12 cellular contexts compared by ENCODE assay signal in the genomic region with DNA sequence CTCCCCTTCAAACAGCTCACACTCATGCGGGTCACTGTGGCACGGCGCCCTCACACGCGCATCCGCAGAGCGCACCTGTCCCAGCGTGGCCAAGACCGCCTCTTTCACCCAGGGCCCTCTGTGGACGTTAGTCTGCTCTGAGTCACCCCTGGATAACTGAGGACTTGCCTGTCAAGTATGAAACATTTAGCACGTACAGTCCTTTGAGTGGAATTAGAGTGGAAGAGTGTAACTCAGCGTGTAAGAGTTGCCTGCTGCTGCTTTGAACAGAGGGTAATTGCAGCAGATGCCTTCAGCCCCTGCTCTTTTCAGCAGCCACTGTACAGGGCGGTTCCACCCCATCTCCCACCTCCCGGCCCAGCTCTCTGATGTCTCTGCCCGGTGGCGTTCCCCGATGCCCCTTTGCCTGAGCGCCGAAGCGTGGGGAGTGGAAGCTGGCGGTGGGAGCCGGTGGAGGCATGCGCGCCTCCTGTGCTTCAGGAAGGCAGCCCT. TPM values are rescaled to one million over a fixed set of nuclear protein-coding genes. Genes with fewer than 3 reads are reported as not detected.
DNase-seq lines count a peak whose midpoint lies in the region; ATAC-seq, FAIRE-seq and TF ChIP-seq lines count a peak whose summit lies in the region.
"Had no signal": no experiment of that assay in that cellular context is flagged by ENCODE, and none has a peak within 500 bp of the region (broad histone marks: within the 10 kb centered on the region; RNA-seq: fewer than 3 reads in every experiment).

No MANE protein-coding gene starts in this region.

- no peak overlapping the region for H3K27ac ChIP-seq in CD8-positive, alpha-beta T cell (ENCODE audit: low read depth, low read length)
- H3K27ac ChIP-seq in mesenchymal stem cell (ENCODE audit: low read length, poor library complexity, severe bottlenecking), result no peak overlapping the region
- no peak overlapping the region for H3K27ac ChIP-seq in testis

- H3K4me3 Mint-ChIP-seq in CD8-positive, alpha-beta T cell, result no peak overlapping the region

- in situ Hi-C loops in astrocyte of the spinal cord (cut with HindIII; ENCODE audit: low sequenced_read_pairs), result no loop called here

- H3K27me3 Mint-ChIP-seq in CD8-positive, alpha-beta T cell (ENCODE audit: low read depth), result peaks cover 16% of the 10 kb centered on the region

- no peak overlapping the region for H2AK5ac ChIP-seq in mesenchymal stem cell (ENCODE audit: low read length, severe bottlenecking)

- H3K27ac Mint-ChIP-seq in CD8-positive, alpha-beta T cell, result no peak overlapping the region

- peaks cover 2% of the 10 kb centered on the region for H3K27me3 ChIP-seq in CD8-positive, alpha-beta T cell (ENCODE audit: insufficient read depth, low read length)
- H3K27me3 ChIP-seq in mesenchymal stem cell (ENCODE audit: control insufficient read depth in 1 of 2, insufficient read depth in 1 of 2, low read length in 2 of 2) (peaks cover 7 to 15% of the 10 kb centered on the region in 2 experiments), testis (no peaks in the 10 kb centered on the region)

- intact Hi-C loops in CD8-positive, alpha-beta T cell (cut with DNase I, micrococcal nuclease), result no loop called here
- intact Hi-C loops in testis (cut with DNase I; ENCODE audit: low total_unique reads), result no loop called here

- TF ChIP-seq CTCF in CD8-positive, alpha-beta T cell (IDR thresholded peaks at IDR 0.05), result no peak
- TF ChIP-seq CTCF in astrocyte of the spinal cord (IDR thresholded peaks at IDR 0.05; ENCODE audit: low read depth, low read length), result no peak
- TF ChIP-seq CTCF in testis (IDR thresholded peaks at IDR 0.05), result no peak

- FAIRE-seq in HTR-8/SVneo (lab: Jason Lieb, UNC), result no peak
- FAIRE-seq: G401.6 had no signal

- H3K36me3 Mint-ChIP-seq in CD8-positive, alpha-beta T cell, result no peaks in the 10 kb centered on the region

- no peak overlapping the region for H3K14ac ChIP-seq in mesenchymal stem cell (ENCODE audit: low read length in 2 of 2)

- peak; percentile 18 for ATAC-seq in CD8-positive, alpha-beta T cell
- ATAC-seq: left colon had no signal

- no peak overlapping the region for H3K4me3 ChIP-seq in CD8-positive, alpha-beta T cell (ENCODE audit: low read depth, low read length)
- no peak overlapping the region for H3K4me3 ChIP-seq in astrocyte of the spinal cord (ENCODE audit: low read depth, low read length)
- H3K4me3 ChIP-seq in mesenchymal stem cell (ENCODE audit: insufficient read depth in 1 of 2, low read depth in 1 of 2, low read length in 2 of 2), result no peak overlapping the region
- no peak overlapping the region for H3K4me3 ChIP-seq in testis

- no peaks in the 10 kb centered on the region for H3K36me3 ChIP-seq in CD8-positive, alpha-beta T cell (ENCODE audit: insufficient read depth, low read length)
- peaks cover 0 to 4% of the 10 kb centered on the region in 2 experiments for H3K36me3 ChIP-seq in mesenchymal stem cell (ENCODE audit: control insufficient read depth in 1 of 2, insufficient read depth in 2 of 2, low read depth in 1 of 2, low read length in 2 of 2)
- no peaks in the 10 kb centered on the region for H3K36me3 ChIP-seq in testis (ENCODE audit: low read depth, missing control alignments)

- no peak overlapping the region for H2BK5ac ChIP-seq in mesenchymal stem cell (ENCODE audit: low read depth, low read length, poor library complexity, severe bottlenecking)

- H3K9ac ChIP-seq in mesenchymal stem cell (ENCODE audit: low read length), result no peak overlapping the region

- no peak overlapping the region for H2BK120ac ChIP-seq in mesenchymal stem cell (ENCODE audit: low read depth, low read length)

- H3K4ac ChIP-seq in mesenchymal stem cell (ENCODE audit: low read depth in 1 of 2, low read length in 2 of 2), result no peak overlapping the region

- 75% methylated on average over 24 of the region's 24 CpGs for WGBS in mesenchymal stem cell
- 51 to 54% methylated on average over 17 to 24 of the region's 24 CpGs for WGBS in testis, 2 donors

- H4K8ac ChIP-seq in mesenchymal stem cell (ENCODE audit: low read length), result no peak overlapping the region

- no peak overlapping the region for H3K4me2 ChIP-seq in mesenchymal stem cell (ENCODE audit: low read length, poor library complexity, severe bottlenecking)

- no peak overlapping the region for H3K23ac ChIP-seq in mesenchymal stem cell (ENCODE audit: low read length in 2 of 2)

- no peak overlapping the region for H4K91ac ChIP-seq in mesenchymal stem cell (ENCODE audit: low read length)

- H2AFZ ChIP-seq in mesenchymal stem cell (ENCODE audit: low read depth, low read length), result no peak overlapping the region

- H2BK12ac ChIP-seq in mesenchymal stem cell (ENCODE audit: low read length in 2 of 2), result peak overlapping the region in 1 of 2 experiments; percentile 29

- peak overlapping the region; percentile 60 for H2BK15ac ChIP-seq in mesenchymal stem cell (ENCODE audit: low read depth, poor library complexity, severe bottlenecking)

- no peaks in the 10 kb centered on the region for H3K9me3 ChIP-seq in CD8-positive, alpha-beta T cell (ENCODE audit: low read length)
- H3K9me3 ChIP-seq in mesenchymal stem cell (ENCODE audit: control insufficient read depth, low read length), result no peaks in the 10 kb centered on the region
- H3K9me3 ChIP-seq in testis, result no peaks in the 10 kb centered on the region

- no peaks in the 10 kb centered on the region for H3K79me1 ChIP-seq in mesenchymal stem cell (replicated peaks; ENCODE audit: low read length, poor library complexity, severe bottlenecking)

- H3K9me3 Mint-ChIP-seq in CD8-positive, alpha-beta T cell, result no peaks in the 10 kb centered on the region

- peaks cover under 1% of the 10 kb centered on the region for H3K4me1 Mint-ChIP-seq in CD8-positive, alpha-beta T cell (ENCODE audit: low read depth)

- POLR2A ChIA-PET in CD8-positive, alpha-beta T cell (lab: Charles Lee), result no interaction called here

- no peak overlapping the region for H3K18ac ChIP-seq in mesenchymal stem cell (ENCODE audit: low read depth in 1 of 2, low read length in 2 of 2)

- DNase-seq in CD8-positive, alpha-beta T cell, result peak in 1 of 7 experiments; percentile 40
- DNase-seq in HTR-8/SVneo (ENCODE audit: insufficient read length, low spot score) (peak; percentile 65), astrocyte of the spinal cord (ENCODE audit: low read depth, low spot score) (peak; percentile 46), mesenchymal stem cell (peak; percentile 72), testis (no peak), NCI-H1417 (lab: John Stamatoyannopoulos, UW) (no peak)
- no peak for DNase-seq in activated effector memory CD4-positive, alpha-beta T cell treated with anti-CD3 and anti-CD28 coated beads, Interleukin-2, amount 50 U/mL, for 16 hours
- no peak for DNase-seq in stimulated activated CD4-positive, alpha-beta T cell treated with anti-CD3 and anti-CD28 coated beads, Interleukin-15, amount 100 ng/mL, for 24 hours
- DNase-seq: left colon; stimulated activated naive CD4-positive, alpha-beta T cell treated with Interleukin-2 at 50 U/mL for 16 hours had no signal

- CTCF ChIA-PET in CD8-positive, alpha-beta T cell (lab: Charles Lee), result interaction anchor here (1.4 to 4.8 kb wide), 4 partner anchors 12 to 78 kb away, joined by 3 to 43 read pairs (median 8); no protein-coding TSS in a partner anchor

- no peak for TF ChIP-seq POLR2A in testis (IDR thresholded peaks at IDR 0.05)

- H3K4me1 ChIP-seq in CD8-positive, alpha-beta T cell (ENCODE audit: insufficient read depth, low read length), result peaks cover 3% of the 10 kb centered on the region
- H3K4me1 ChIP-seq in mesenchymal stem cell (ENCODE audit: control insufficient read depth, insufficient read depth, low read depth, low read length), result peaks cover 34% of the 10 kb centered on the region
- H3K4me1 ChIP-seq in testis, result peaks cover 8% of the 10 kb centered on the region

RNA-seq across cellular contexts. Expression of gene CPN2, which starts 23.0 kb away (rescaled TPM):
- total RNA-seq in CD8-positive, alpha-beta T cell, result not detected
- not detected for polyA plus RNA-seq in mesenchymal stem cell (2013, experiment 1 of 2)
- polyA plus RNA-seq in mesenchymal stem cell (2013, experiment 2 of 2), result not detected
- 1 to 10 TPM; 1.1 to 1.4 TPM for total RNA-seq in testis
- polyA plus RNA-seq in testis (ENCODE audit: insufficient read depth, low read depth, low replicate concordance), result 0.36 TPM
- total RNA-seq: left colon, skeletal muscle tissue had no signal

RNA-seq across cellular contexts. Expression of gene LRRC15, which starts 41.4 kb away (rescaled TPM):
- total RNA-seq in CD8-positive, alpha-beta T cell, result not detected
- 0.55 TPM for polyA plus RNA-seq in mesenchymal stem cell (2013, experiment 1 of 2)
- 0.56 TPM for polyA plus RNA-seq in mesenchymal stem cell (2013, experiment 2 of 2)
- total RNA-seq in testis, result under 1 TPM in 1 of 2 donors, not detected in 1; 0.06 TPM
- 0.75 TPM for polyA plus RNA-seq in testis (ENCODE audit: insufficient read depth, low read depth, low replicate concordance)

Comparison
In these comparisons a context has a peak if more than half of its experiments do, and no peak if none do; other contexts are left out.
1. DNase-seq: peak in HTR-8/SVneo (single experiment), astrocyte of the spinal cord (single experiment) and mesenchymal stem cell (single experiment); none in testis (single experiment), activated effector memory CD4-positive, alpha-beta T cell treated with anti-CD3 and anti-CD28 coated beads, Interleukin-2, amount 50 U/mL, for 16 hours (single experiment), NCI-H1417 (0 of 3) and stimulated activated CD4-positive, alpha-beta T cell treated with anti-CD3 and anti-CD28 coated beads, Interleukin-15, amount 100 ng/mL, for 24 hours (single experiment).